Comparison of ENCODE assay signal across 10 cellular contexts in the genomic region with DNA sequence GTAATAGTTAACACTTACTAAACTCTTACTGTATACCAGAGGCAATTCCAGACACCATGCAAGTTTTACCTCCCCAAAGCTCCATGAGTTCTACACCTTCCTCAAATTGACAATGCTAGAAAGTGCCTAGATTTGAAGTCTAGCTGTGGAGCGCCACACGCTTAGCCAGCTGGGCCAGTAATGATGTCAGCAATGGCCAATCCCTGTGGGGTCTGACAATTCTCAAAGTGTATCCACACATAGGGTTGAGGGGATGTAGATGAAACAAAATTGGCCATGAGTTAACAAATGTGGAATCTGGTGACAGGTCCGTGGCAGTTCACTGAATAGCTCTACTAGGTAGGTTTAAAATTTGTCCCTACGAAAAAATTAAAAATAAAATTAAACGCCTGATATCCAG. TPM values are rescaled to one million over a fixed set of nuclear protein-coding genes. Genes with fewer than 3 reads are reported as not detected.
DNase-seq lines count a peak whose midpoint lies in the region; ATAC-seq and TF ChIP-seq lines count a peak whose summit lies in the region.
"Had no signal": no experiment of that assay in that cellular context is flagged by ENCODE, and none has a peak within 500 bp of the region (broad histone marks: within the 10 kb centered on the region; RNA-seq: fewer than 3 reads in every experiment).

No MANE protein-coding gene starts in this region.

- H3K27ac ChIP-seq in MM.1S (ENCODE audit: low read length), result no peak overlapping the region

- POLR2A ChIA-PET in Caco-2 (lab: Charles Lee), result interaction anchor here (3.1 kb wide), 1 partner anchor 37 kb away, joined by 11 read pairs; a partner anchor contains a TSS

- H3K27ac Mint-ChIP-seq in Caco-2 (ENCODE audit: unreplicated experiment), result peak overlapping the region; percentile 92
- no peak overlapping the region for H3K27ac Mint-ChIP-seq in chondrocyte (ENCODE audit: unreplicated experiment)

- H4K20me1 ChIP-seq in MM.1S (ENCODE audit: insufficient read depth, low read length), result no peaks in the 10 kb centered on the region

- H3F3A ChIP-seq in MM.1S (ENCODE audit: insufficient read depth, low read length), result no peaks in the 10 kb centered on the region

- H3K27me3 Mint-ChIP-seq in Caco-2 (ENCODE audit: insufficient read depth, unreplicated experiment) (no peaks in the 10 kb centered on the region), chondrocyte (ENCODE audit: low read depth) (peaks cover 2% of the 10 kb centered on the region)

- H3K36me3 ChIP-seq in Caco-2 (ENCODE audit: control insufficient read depth, insufficient read depth, low read length), result no peaks in the 10 kb centered on the region
- no peaks in the 10 kb centered on the region for H3K36me3 ChIP-seq in MM.1S (replicated peaks; ENCODE audit: insufficient read depth, low read length)
- H3K36me3 ChIP-seq in neuron (ENCODE audit: insufficient read depth, low read length), result no peaks in the 10 kb centered on the region

- H3K9me3 Mint-ChIP-seq in Caco-2 (ENCODE audit: unreplicated experiment) (no peaks in the 10 kb centered on the region), chondrocyte (ENCODE audit: low read depth) (peaks cover 5% of the 10 kb centered on the region)

- H2AFZ ChIP-seq in MM.1S (ENCODE audit: low read length) (no peak overlapping the region), neuron (ENCODE audit: low read depth, low read length) (no peak overlapping the region)

- H3K4me2 ChIP-seq in MM.1S (ENCODE audit: low read depth, low read length), result peak overlapping the region; percentile 87; the same call in 1 of the 2 replicates

- CTCF ChIA-PET in Caco-2 (lab: Charles Lee), result interaction anchor here (1.2 kb wide), 1 partner anchor 17 kb away, joined by 3 read pairs; no protein-coding TSS in a partner anchor

- H3K4me3 ChIP-seq in Caco-2 (ENCODE audit: low read depth, low read length), result no peak overlapping the region
- no peak overlapping the region for H3K4me3 ChIP-seq in MM.1S (ENCODE audit: low read length)
- peak overlapping the region; percentile 59 for H3K4me3 ChIP-seq in neuron (ENCODE audit: low read length)

- peaks cover 13% of the 10 kb centered on the region for H3K79me2 ChIP-seq in MM.1S (ENCODE audit: low read length)

- BruUV-seq in Caco-2 (replicated peaks; lab: Mats Ljungman, UMichigan), result no TSS peak

- H3K9ac ChIP-seq in MM.1S (ENCODE audit: low read length), result no peak overlapping the region

- no peak for DNase-seq in Caco-2
- no peak for DNase-seq in MM.1S
- no peak for DNase-seq in chondrocyte (ENCODE audit: low spot score)
- no peak for DNase-seq in cortex of kidney (lab: John Stamatoyannopoulos, UW)
- DNase-seq in NCI-H526 treated with DMSO at 0.1 percent for 48 hours (lab: John Stamatoyannopoulos, UW), result no peak
- DNase-seq: activated naive CD4-positive, alpha-beta T cell had no signal

- no peak for TF ChIP-seq CTCF in Caco-2 (IDR thresholded peaks at IDR 0.05; ENCODE audit: insufficient read depth in 1 of 2, low read depth in 1 of 2, low read length in 1 of 2, severe bottlenecking in 1 of 2, unreplicated experiment in 1 of 2)
- TF ChIP-seq CTCF in MM.1S (IDR thresholded peaks at IDR 0.05; ENCODE audit: low read length), result no peak
- TF ChIP-seq CTCF in chondrocyte (IDR thresholded peaks at IDR 0.05), result no peak

- H3K4me1 ChIP-seq in Caco-2, result peaks cover 13% of the 10 kb centered on the region
- H3K4me1 ChIP-seq in MM.1S (ENCODE audit: low read length), result no peaks in the 10 kb centered on the region
- peaks cover 6% of the 10 kb centered on the region for H3K4me1 ChIP-seq in neuron (ENCODE audit: insufficient read depth, low read length)

- H3K9me3 ChIP-seq in Caco-2 (no peaks in the 10 kb centered on the region), MM.1S (replicated peaks; ENCODE audit: insufficient read depth, low read length) (no peaks in the 10 kb centered on the region), neuron (ENCODE audit: low read length) (no peaks in the 10 kb centered on the region)

- H3K36me3 Mint-ChIP-seq in Caco-2 (ENCODE audit: insufficient read depth, unreplicated experiment), result peaks cover 7% of the 10 kb centered on the region
- H3K36me3 Mint-ChIP-seq in chondrocyte (ENCODE audit: low read depth), result peaks cover 2% of the 10 kb centered on the region

- peaks cover 18% of the 10 kb centered on the region for H3K4me1 Mint-ChIP-seq in Caco-2 (ENCODE audit: low read depth, unreplicated experiment)
- peaks cover 13% of the 10 kb centered on the region for H3K4me1 Mint-ChIP-seq in chondrocyte (ENCODE audit: low read depth)

- ATAC-seq in GM18861 (IDR thresholded peaks at IDR 0.05; ENCODE audit: unreplicated experiment) (no peak), GM19395 (IDR thresholded peaks at IDR 0.05; ENCODE audit: unreplicated experiment) (no peak)

- intact Hi-C loops in Caco-2 (cut with micrococcal nuclease; ENCODE audit: unreplicated experiment), result loop anchor here (5.0 kb wide), 1 partner anchor 145 kb away; a partner anchor contains a TSS

- no peaks in the 10 kb centered on the region for H3K9me2 ChIP-seq in MM.1S (replicated peaks; ENCODE audit: insufficient read depth, low read length)

- H3K27me3 ChIP-seq in Caco-2 (replicated peaks; ENCODE audit: control insufficient read depth, insufficient read depth, low read length) (no peaks in the 10 kb centered on the region), MM.1S (replicated peaks; ENCODE audit: insufficient read depth, low read length) (no peaks in the 10 kb centered on the region), neuron (ENCODE audit: insufficient read depth, low read length) (no peaks in the 10 kb centered on the region)

- H3K4me3 Mint-ChIP-seq in Caco-2 (ENCODE audit: unreplicated experiment) (peak overlapping the region; percentile 88), chondrocyte (ENCODE audit: unreplicated experiment) (peak overlapping the region; percentile 100)

RNA-seq across cellular contexts. Expression of a gene that starts 1.3 kb away (rescaled TPM):
- total RNA-seq in Caco-2 (2022) (8.0 and 11.0 TPM in 2 replicates), chondrocyte (9.6 to 12.2 TPM (median 11.5 TPM) in 3 replicates)

RNA-seq across cellular contexts. Expression of a gene that starts 28.9 kb away (rescaled TPM):
- total RNA-seq in Caco-2 (2022) (not detected in 2 replicates), chondrocyte (not detected in 3 replicates)
- total RNA-seq: NCI-H460 had no signal

RNA-seq across cellular contexts. Expression of a gene that starts 36.9 kb away (rescaled TPM):
- total RNA-seq in Caco-2 (2022) (532 and 533 TPM in 2 replicates), chondrocyte (99.8 to 103 TPM (median 103 TPM) in 3 replicates)
